In genomic region chr10:71757450-71757918, GRCh38 we compare ENCODE assay signal across 9 cellular contexts. TPM values are rescaled to one million over a fixed set of nuclear protein-coding genes. Genes with fewer than 3 reads are reported as not detected.
DNase-seq lines count a peak whose midpoint lies in the region; ATAC-seq and TF ChIP-seq lines count a peak whose summit lies in the region.
"Had no signal": no experiment of that assay in that cellular context is flagged by ENCODE, and none has a peak within 500 bp of the region (broad histone marks: within the 10 kb centered on the region; RNA-seq: fewer than 3 reads in every experiment).

No MANE protein-coding gene starts in this region.

- peaks cover 94% of the 10 kb centered on the region for H3K4me1 ChIP-seq in CD4-positive, alpha-beta memory T cell (ENCODE audit: insufficient read depth, low read length)
- H3K4me1 ChIP-seq in foreskin keratinocyte (no peaks in the 10 kb centered on the region), osteoblast (ENCODE audit: insufficient read depth, low read length) (no peaks in the 10 kb centered on the region), mesendoderm (ENCODE audit: control insufficient read depth, low read depth, low read length) (no peaks in the 10 kb centered on the region), testis (no peaks in the 10 kb centered on the region)

- intact Hi-C loops in CD4-positive, alpha-beta memory T cell (cut with micrococcal nuclease) = loop anchor here (1.0 kb wide), 2 partner anchors 8 to 12 kb away; no protein-coding TSS in a partner anchor
- intact Hi-C loops in testis (cut with DNase I; ENCODE audit: low total_unique reads) = no loop called here

- peaks cover 0 to 2% (median 0%) of the 10 kb centered on the region in 8 donors for H3K9me3 Mint-ChIP-seq in CD4-positive, alpha-beta memory T cell
- no peaks in the 10 kb centered on the region for H3K9me3 Mint-ChIP-seq in activated CD4-positive, alpha-beta memory T cell treated with anti-CD3 and anti-CD28 coated beads, Interleukin-2, amount 10 ng/mL, durations not matched to agents 7 days and 5 days

- H3K18ac ChIP-seq in mesendoderm (ENCODE audit: low read length) = no peak overlapping the region

- CTCF ChIA-PET in CD4-positive, alpha-beta memory T cell (lab: Charles Lee; ENCODE audit: partially characterized antibody) = interaction anchor here (0.6 to 5.7 kb wide), 16 partner anchors 9 to 148 kb away, joined by 3 to 109 read pairs (median 8); partner anchors contain the start of gene VSIR
- CTCF ChIA-PET in activated CD4-positive, alpha-beta memory T cell treated with anti-CD3 and anti-CD28 coated beads, Interleukin-2, amount 10 ng/mL, durations not matched to agents 7 days and 5 days (lab: Charles Lee) = interaction anchor here (1.7 to 6.7 kb wide), 6 partner anchors 9 to 61 kb away, joined by 6 to 42 read pairs (median 14); partner anchors contain the start of gene VSIR

- no peak overlapping the region for H2BK5ac ChIP-seq in mesendoderm (ENCODE audit: low read length)

- peak overlapping the region; percentile 95 to 99 (median 96) for H3K27ac Mint-ChIP-seq in CD4-positive, alpha-beta memory T cell
- peak overlapping the region; percentile 87 for H3K27ac Mint-ChIP-seq in activated CD4-positive, alpha-beta memory T cell treated with anti-CD3 and anti-CD28 coated beads, Interleukin-2, amount 10 ng/mL, durations not matched to agents 7 days and 5 days

- peaks cover 45 to 84% of the 10 kb centered on the region in 2 donors for H3K36me3 Mint-ChIP-seq in CD4-positive, alpha-beta memory T cell
- peaks cover 79% of the 10 kb centered on the region for H3K36me3 Mint-ChIP-seq in activated CD4-positive, alpha-beta memory T cell treated with anti-CD3 and anti-CD28 coated beads, Interleukin-2, amount 10 ng/mL, durations not matched to agents 7 days and 5 days (ENCODE audit: low read depth)

- POLR2A ChIA-PET in CD4-positive, alpha-beta memory T cell (lab: Charles Lee; ENCODE audit: partially characterized antibody) = interaction anchor here (1.1 to 26.4 kb wide), 4 partner anchors 13 to 59 kb away, joined by 3 to 1191 read pairs (median 600); partner anchors contain the start of genes C10orf105 and VSIR
- POLR2A ChIA-PET in activated CD4-positive, alpha-beta memory T cell treated with anti-CD3 and anti-CD28 coated beads, Interleukin-2, amount 10 ng/mL, durations not matched to agents 7 days and 5 days (lab: Charles Lee) = interaction anchor here (0.8 to 5.9 kb wide), 11 partner anchors 10 to 65 kb away, joined by 3 to 142 read pairs (median 12); partner anchors contain the start of gene VSIR

- peaks cover 61% of the 10 kb centered on the region for H3K36me3 ChIP-seq in CD4-positive, alpha-beta memory T cell (ENCODE audit: insufficient read depth, low read length)
- H3K36me3 ChIP-seq in osteoblast (ENCODE audit: insufficient read depth, low read length) (peaks cover 31% of the 10 kb centered on the region), mesendoderm (ENCODE audit: control insufficient read depth, insufficient read depth, low read length) (no peaks in the 10 kb centered on the region), testis (ENCODE audit: low read depth, missing control alignments) (no peaks in the 10 kb centered on the region)

- H3K4me2 ChIP-seq in osteoblast (ENCODE audit: insufficient read depth, low read length) = no peak overlapping the region
- no peak overlapping the region for H3K4me2 ChIP-seq in mesendoderm (ENCODE audit: low read length)

- H3K79me1 ChIP-seq in mesendoderm (ENCODE audit: low read length) = no peaks in the 10 kb centered on the region

- no peak overlapping the region for H4K8ac ChIP-seq in mesendoderm (ENCODE audit: low read depth, low read length)

- H3K9me3 ChIP-seq in CD4-positive, alpha-beta memory T cell (ENCODE audit: control insufficient read depth in 1 of 2, low read length in 2 of 2) = no peaks in the 10 kb centered on the region
- H3K9me3 ChIP-seq in osteoblast (ENCODE audit: low read depth, low read length) (no peaks in the 10 kb centered on the region), testis (no peaks in the 10 kb centered on the region)

- ATAC-seq in foreskin keratinocyte = peak; percentile 40
- ATAC-seq in GM21619 (IDR thresholded peaks at IDR 0.05; ENCODE audit: unreplicated experiment) = no peak

- peak overlapping the region; percentile 54 to 87 (median 76) for H3K4me3 Mint-ChIP-seq in CD4-positive, alpha-beta memory T cell
- peak overlapping the region; percentile 21 for H3K4me3 Mint-ChIP-seq in activated CD4-positive, alpha-beta memory T cell treated with anti-CD3 and anti-CD28 coated beads, Interleukin-2, amount 10 ng/mL, durations not matched to agents 7 days and 5 days

- peaks cover 17% of the 10 kb centered on the region for H4K20me1 ChIP-seq in osteoblast (ENCODE audit: insufficient read depth, low read length)

- no peak overlapping the region for H2BK15ac ChIP-seq in mesendoderm (replicated peaks; ENCODE audit: low read depth)

- no peak overlapping the region for H3K4ac ChIP-seq in mesendoderm (ENCODE audit: low read depth, low read length)

- DNase-seq in CD4-positive, alpha-beta memory T cell = no peak
- DNase-seq in activated CD4-positive, alpha-beta memory T cell treated with anti-CD3 and anti-CD28 coated beads, Interleukin-2, amount 10 ng/mL, durations not matched to agents 7 days and 5 days = no peak
- no peak for DNase-seq in foreskin keratinocyte
- peak; percentile 66 for DNase-seq in osteoblast (ENCODE audit: insufficient read length, low spot score, missing footprints)
- no peak for DNase-seq in mesendoderm
- no peak for DNase-seq in testis
- DNase-seq in dermis blood vessel endothelial cell = no peak
- DNase-seq: NCI-H1048 had no signal

- peak overlapping the region; percentile 53 for H3K27ac ChIP-seq in CD4-positive, alpha-beta memory T cell (ENCODE audit: low read depth, low read length)
- H3K27ac ChIP-seq in foreskin keratinocyte = no peak overlapping the region
- no peak overlapping the region for H3K27ac ChIP-seq in osteoblast (ENCODE audit: low read depth, low read length)
- H3K27ac ChIP-seq in mesendoderm (ENCODE audit: low read depth, low read length) = no peak overlapping the region
- peak overlapping the region in 1 of 2 donors; percentile 41 for H3K27ac ChIP-seq in testis

- no peak overlapping the region for H3K9ac ChIP-seq in mesendoderm (ENCODE audit: low read length)

- no peak overlapping the region for H2AK5ac ChIP-seq in mesendoderm (ENCODE audit: low read length)

- no peaks in the 10 kb centered on the region for H3K27me3 ChIP-seq in CD4-positive, alpha-beta memory T cell (ENCODE audit: insufficient read depth, low read length)
- no peaks in the 10 kb centered on the region for H3K27me3 ChIP-seq in foreskin keratinocyte
- H3K27me3 ChIP-seq in osteoblast (ENCODE audit: insufficient read depth, low read length) = no peaks in the 10 kb centered on the region
- H3K27me3 ChIP-seq in mesendoderm (ENCODE audit: insufficient read depth, low read length, poor library complexity) = no peaks in the 10 kb centered on the region
- no peaks in the 10 kb centered on the region for H3K27me3 ChIP-seq in testis

- H4K5ac ChIP-seq in mesendoderm (ENCODE audit: low read length) = no peak overlapping the region

- H3K27me3 Mint-ChIP-seq in CD4-positive, alpha-beta memory T cell = no peaks in the 10 kb centered on the region
- H3K27me3 Mint-ChIP-seq in activated CD4-positive, alpha-beta memory T cell treated with anti-CD3 and anti-CD28 coated beads, Interleukin-2, amount 10 ng/mL, durations not matched to agents 7 days and 5 days = no peaks in the 10 kb centered on the region

- TF ChIP-seq CTCF in foreskin keratinocyte (conservative IDR thresholded peaks at IDR 0.05) (no peak), osteoblast (IDR thresholded peaks at IDR 0.05; ENCODE audit: extremely low read depth, low read depth, low read length) (no peak), testis (IDR thresholded peaks at IDR 0.05) (no peak)

- no peak overlapping the region for H2BK120ac ChIP-seq in mesendoderm (ENCODE audit: low read depth, low read length)

- WGBS in mesendoderm (ENCODE audit: extremely low coverage, insufficient coverage, low lambda C conversion rate) = no CpG with 5 or more reads among the region's 10 CpGs
- WGBS in testis, 2 donors = 79 to 87% methylated on average over 7 to 10 of the region's 10 CpGs

- H3K4me3 ChIP-seq in CD4-positive, alpha-beta memory T cell (ENCODE audit: low read length in 2 of 2) = peak overlapping the region in 1 of 2 donors; percentile 35
- H3K4me3 ChIP-seq in osteoblast (ENCODE audit: insufficient read depth, low read length) = no peak overlapping the region
- H3K4me3 ChIP-seq in mesendoderm (ENCODE audit: low read length) = no peak overlapping the region
- H3K4me3 ChIP-seq in testis = no peak overlapping the region

- no peak overlapping the region for H3K23ac ChIP-seq in mesendoderm (ENCODE audit: low read length)

- H3K4me1 Mint-ChIP-seq in CD4-positive, alpha-beta memory T cell = peaks cover 64 to 100% (median 81%) of the 10 kb centered on the region in 4 donors
- peaks cover 77% of the 10 kb centered on the region for H3K4me1 Mint-ChIP-seq in activated CD4-positive, alpha-beta memory T cell treated with anti-CD3 and anti-CD28 coated beads, Interleukin-2, amount 10 ng/mL, durations not matched to agents 7 days and 5 days

- H2AFZ ChIP-seq in osteoblast (ENCODE audit: low read length) = no peak overlapping the region

- no peak for TF ChIP-seq POLR2A in testis (IDR thresholded peaks at IDR 0.05)

- no peak overlapping the region for H3K56ac ChIP-seq in mesendoderm (ENCODE audit: low read length)

- H3K79me2 ChIP-seq in osteoblast (ENCODE audit: insufficient read depth, low read length) (peaks cover 4% of the 10 kb centered on the region), mesendoderm (ENCODE audit: control insufficient read depth, insufficient read depth, low read length) (no peaks in the 10 kb centered on the region)

RNA-seq across cellular contexts. Expression of gene VSIR, which starts 15.8 kb away (rescaled TPM):
- 10 to 100 TPM; 97.8 to 98.4 TPM for total RNA-seq in CD4-positive, alpha-beta memory T cell
- 100 to 1,000 TPM; 350 to 372 TPM for polyA plus RNA-seq in CD4-positive, alpha-beta memory T cell
- 100 to 1,000 TPM; 109 TPM for total RNA-seq in activated CD4-positive, alpha-beta memory T cell treated with anti-CD3 and anti-CD28 coated beads, Interleukin-2, amount 10 ng/mL, durations not matched to agents 7 days and 5 days
- total RNA-seq in foreskin keratinocyte = 4.0 and 5.2 TPM in 2 replicates
- 5.2 and 6.1 TPM in 2 replicates for polyA plus RNA-seq in foreskin keratinocyte
- 69.5 and 75.3 TPM in 2 replicates for total RNA-seq in osteoblast
- 0.01 TPM for polyA plus RNA-seq in mesendoderm (2013, experiment 1 of 2)
- 0.07 TPM for polyA plus RNA-seq in mesendoderm (2013, experiment 2 of 2)
- 10 to 100 TPM; 26.1 to 54.6 TPM for total RNA-seq in testis
- polyA plus RNA-seq in testis (ENCODE audit: insufficient read depth, low read depth, low replicate concordance) = 54.4 TPM
- total RNA-seq in dermis blood vessel endothelial cell = 25.1 and 42.2 TPM in 2 replicates

RNA-seq across cellular contexts. Expression of gene C10orf105, which starts 37.9 kb away (rescaled TPM):
- under 1 TPM; 0.11 to 0.12 TPM for total RNA-seq in CD4-positive, alpha-beta memory T cell
- polyA plus RNA-seq in CD4-positive, alpha-beta memory T cell = under 1 TPM; 0.07 TPM
- under 1 TPM; 0.25 to 0.33 TPM for total RNA-seq in activated CD4-positive, alpha-beta memory T cell treated with anti-CD3 and anti-CD28 coated beads, Interleukin-2, amount 10 ng/mL, durations not matched to agents 7 days and 5 days
- total RNA-seq in foreskin keratinocyte (not detected in 2 replicates), osteoblast (under 0.01 TPM in 1 of 2 replicates, not detected in the other), testis (under 1 TPM; 0.47 to 0.87 TPM), dermis blood vessel endothelial cell (under 0.01 and 0.05 TPM in 2 replicates)
- polyA plus RNA-seq in foreskin keratinocyte (not detected in 2 replicates), testis (ENCODE audit: insufficient read depth, low read depth, low replicate concordance) (1.7 TPM)
- polyA plus RNA-seq in mesendoderm (2013, experiment 1 of 2) = 0.29 TPM
- 0.25 TPM for polyA plus RNA-seq in mesendoderm (2013, experiment 2 of 2)
